Comparison of ENCODE assay signal across 8 cellular contexts in genomic region chr2:65227471-65228248, GRCh38. TPM values are rescaled to one million over a fixed set of nuclear protein-coding genes. Genes with fewer than 3 reads are reported as not detected.
DNase-seq lines count a peak whose midpoint lies in the region; ATAC-seq and TF ChIP-seq lines count a peak whose summit lies in the region.

TSS of gene ACTR2 (plus strand) at chr2:65227831. CDS start at chr2:65227910, 79 bp downstream.

- H3K9me3 Mint-ChIP-seq in endothelial cell (ENCODE audit: unreplicated experiment): no peaks in the 10 kb centered on the region

- no peaks in the 10 kb centered on the region for H3K9me3 ChIP-seq in OCI-LY3 (ENCODE audit: insufficient read depth, low read length)

- peaks cover 70% of the 10 kb centered on the region for H3K79me2 ChIP-seq in OCI-LY3 (ENCODE audit: low read length)

- peak within 1 kb of the TSS; percentile 99 for H3K9ac ChIP-seq in OCI-LY3 (ENCODE audit: low read length)

- H3K4me1 ChIP-seq in OCI-LY3 (ENCODE audit: low read length): peaks cover 31% of the 10 kb centered on the region

- H2AFZ ChIP-seq in OCI-LY3 (ENCODE audit: low read depth, low read length): peak within 1 kb of the TSS; percentile 60

- peak; percentile 96 for DNase-seq in D341Med (ENCODE audit: low spot score)
- peak; percentile 97 for DNase-seq in HuH-7 (ENCODE audit: low spot score)
- peak; percentile 94 for DNase-seq in activated CD8-positive, alpha-beta memory T cell treated with anti-CD3 and anti-CD28 coated beads, Interleukin-2, amount 50 U/mL, for 48 hours
- peak; percentile 92 for DNase-seq in endothelial cell (ENCODE audit: low spot score)
- peak; percentile 95 for DNase-seq in midbrain (lab: John Stamatoyannopoulos, UW)
- DNase-seq in stimulated activated CD8-positive, alpha-beta memory T cell treated with anti-CD3 and anti-CD28 coated beads, Interleukin-2, amount 100 ng/mL, for 1 hour (ENCODE audit: low read depth in 2 of 2): peak; percentile 84 to 88

- H4K20me1 ChIP-seq in OCI-LY3 (ENCODE audit: insufficient read depth, low read length): peaks cover 11% of the 10 kb centered on the region

- TF ChIP-seq CTCF in OCI-LY3 (IDR thresholded peaks at IDR 0.05; ENCODE audit: low read depth, low read length): no peak
- TF ChIP-seq CTCF in endothelial cell (IDR thresholded peaks at IDR 0.05; ENCODE audit: unreplicated experiment): no peak

- H3K4me1 Mint-ChIP-seq in endothelial cell (ENCODE audit: unreplicated experiment): peaks cover 24% of the 10 kb centered on the region

- peak; percentile 87 for ATAC-seq in GM21515 (IDR thresholded peaks at IDR 0.05; ENCODE audit: unreplicated experiment)

- peak within 1 kb of the TSS; percentile 84 for H3K4me2 ChIP-seq in OCI-LY3 (ENCODE audit: low read length)

- peak within 1 kb of the TSS; percentile 95 for H3K4me3 ChIP-seq in OCI-LY3 (ENCODE audit: low read length)

- H3K27ac Mint-ChIP-seq in endothelial cell (ENCODE audit: unreplicated experiment): peak within 1 kb of the TSS; percentile 100

- H3K27ac ChIP-seq in OCI-LY3 (ENCODE audit: low read length): peak within 1 kb of the TSS; percentile 98

- H3K27me3 Mint-ChIP-seq in endothelial cell (ENCODE audit: unreplicated experiment): peaks cover 6% of the 10 kb centered on the region

- no peaks in the 10 kb centered on the region for H3K36me3 Mint-ChIP-seq in endothelial cell (ENCODE audit: low read depth, unreplicated experiment)

- H3K4me3 Mint-ChIP-seq in endothelial cell (ENCODE audit: unreplicated experiment): peak within 1 kb of the TSS; percentile 99

- H3K27me3 ChIP-seq in OCI-LY3 (ENCODE audit: low read depth, low read length): no peaks in the 10 kb centered on the region

- peaks cover 22% of the 10 kb centered on the region for H3K36me3 ChIP-seq in OCI-LY3 (replicated peaks; ENCODE audit: low read depth, low read length)

RNA-seq across cellular contexts. Expression of gene ACTR2, which starts in this region (rescaled TPM):
- total RNA-seq in endothelial cell (ENCODE audit: unreplicated experiment): 389 TPM

Comparison
In these comparisons a context has a peak if more than half of its experiments do, and no peak if none do; other contexts are left out.
1. Peak in every context shown above with its lines: DNase-seq, ATAC-seq, H3K4me3 ChIP-seq and H3K27ac ChIP-seq.